ENCODE assay signal across 17 cellular contexts in the genomic region with DNA sequence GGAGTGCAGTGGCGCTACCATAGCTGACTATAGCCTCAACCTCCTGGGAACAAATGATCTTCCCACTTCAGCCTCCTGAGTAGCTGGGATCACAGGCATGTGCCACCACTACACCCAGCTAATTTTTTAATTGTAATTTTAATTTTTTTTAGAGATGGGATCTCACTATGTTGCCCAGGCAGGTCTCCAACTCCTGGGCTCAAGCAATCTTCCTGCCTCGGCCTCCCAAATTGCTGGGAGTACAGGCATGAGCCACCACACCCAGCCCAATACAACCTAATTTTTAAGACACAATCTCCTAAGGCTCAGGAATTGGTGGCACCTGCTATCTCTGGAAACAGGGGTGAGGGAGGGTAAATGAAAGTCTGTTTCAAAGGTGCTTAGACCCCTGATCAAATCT. TPM values are rescaled to one million over a fixed set of nuclear protein-coding genes. Genes with fewer than 3 reads are reported as not detected.
DNase-seq lines count a peak whose midpoint lies in the region; ATAC-seq, FAIRE-seq and TF ChIP-seq lines count a peak whose summit lies in the region.
"Had no signal": no experiment of that assay in that cellular context is flagged by ENCODE, and none has a peak within 500 bp of the region (broad histone marks: within the 10 kb centered on the region; RNA-seq: fewer than 3 reads in every experiment).

No MANE protein-coding gene starts in this region.

- FAIRE-seq in K562 (lab: Jason Lieb, UNC): no peak
- FAIRE-seq: kidney had no signal

- H2AFZ ChIP-seq in OCI-LY3 (ENCODE audit: low read depth, low read length) (no peak overlapping the region), K562 (ENCODE audit: low read depth, low read length) (no peak overlapping the region)

- H3K9ac ChIP-seq in OCI-LY3 (ENCODE audit: low read length) (no peak overlapping the region), K562 (ENCODE audit: insufficient read depth in 1 of 2, low read depth in 2 of 2, low read length in 2 of 2) (peak overlapping the region in 1 of 2 experiments; percentile 68; a peak in 2 of 4 replicates)

- peaks cover 61% of the 10 kb centered on the region for H3K36me3 ChIP-seq in OCI-LY3 (replicated peaks; ENCODE audit: low read depth, low read length)
- peaks cover 88% of the 10 kb centered on the region for H3K36me3 ChIP-seq in K562 (ENCODE audit: control insufficient read depth, insufficient read depth, low read length)

- ATAC-seq in activated T-cell treated with anti-CD3 and anti-CD28 coated beads, Interleukin-2, amount 50 U/mL, for 4 hours: no peak
- ATAC-seq in K562: no peak
- ATAC-seq: gastroesophageal sphincter had no signal

- H3K4me1 Mint-ChIP-seq in activated T-cell treated with anti-CD3 and anti-CD28 coated beads, Interleukin-2, amount 50 U/mL, for 4 hours (ENCODE audit: low read depth): peaks cover 83% of the 10 kb centered on the region

- H3K36me3 Mint-ChIP-seq in activated T-cell treated with anti-CD3 and anti-CD28 coated beads, Interleukin-2, amount 50 U/mL, for 4 hours (ENCODE audit: insufficient read depth): peaks cover 67% of the 10 kb centered on the region

- TF ChIP-seq RAD21 in K562 (CRISPR knock-in tag; conservative IDR thresholded peaks at IDR 0.05 in 1 of 2, IDR thresholded peaks at IDR 0.05 in 1 of 2): no peak

- no peak for TF ChIP-seq POLR2A in K562 (conservative IDR thresholded peaks at IDR 0.05)

- peaks cover 26% of the 10 kb centered on the region for H4K20me1 ChIP-seq in OCI-LY3 (ENCODE audit: insufficient read depth, low read length)
- H4K20me1 ChIP-seq in K562 (replicated peaks; ENCODE audit: control insufficient read depth, insufficient read depth, low read length): 0 out of 2 replicates have a peak, but pooled peaks cover 3% of the 10 kb centered on the region

- CTCF ChIA-PET in K562 (lab: Yijun Ruan, JAX; ENCODE audit: low intra/inter-chr PET ratio): no interaction called here

- TF ChIP-seq CTCF in OCI-LY3 (IDR thresholded peaks at IDR 0.05; ENCODE audit: low read depth, low read length) (no peak), K562 (IDR thresholded peaks at IDR 0.05 in 2 of 3, conservative IDR thresholded peaks at IDR 0.05 in 1 of 3; ENCODE audit: insufficient read depth in 2 of 3, low read depth in 1 of 3, low read length in 3 of 3) (no peak)

- H3K4me1 ChIP-seq in OCI-LY3 (ENCODE audit: low read length) (peaks cover 46% of the 10 kb centered on the region), K562 (replicated peaks in 1 of 2; ENCODE audit: control insufficient read depth in 2 of 2, insufficient read depth in 2 of 2, low read length in 2 of 2) (peaks cover 18 to 34% of the 10 kb centered on the region in 2 experiments)

- POLR2A ChIA-PET in K562 (lab: Yijun Ruan, JAX): interaction anchor here (0.6 kb wide), 1 partner anchor 173 kb away, joined by 3 read pairs; no protein-coding TSS in a partner anchor

- H3K27me3 ChIP-seq in OCI-LY3 (ENCODE audit: low read depth, low read length) (no peaks in the 10 kb centered on the region), K562 (ENCODE audit: control insufficient read depth in 2 of 2, insufficient read depth in 2 of 2, low read length in 2 of 2) (no peaks in the 10 kb centered on the region)
- H3K27me3 ChIP-seq: gastroesophageal sphincter, thyroid gland had no signal

- in situ Hi-C loops in K562 (cut with MboI): no loop called here

- H3K9me3 ChIP-seq in OCI-LY3 (ENCODE audit: insufficient read depth, low read length) (no peaks in the 10 kb centered on the region), K562 (replicated peaks; ENCODE audit: control insufficient read depth, insufficient read depth, low read depth, low read length) (no peaks in the 10 kb centered on the region)
- H3K9me3 ChIP-seq: gastroesophageal sphincter, thyroid gland had no signal

- H3K27ac ChIP-seq in OCI-LY3 (ENCODE audit: low read length) (no peak overlapping the region), K562 (ENCODE audit: extremely low read depth, low read depth, low read length) (no peak overlapping the region), skin epidermis (peak overlapping the region in 11 of 21 experiments; percentile 10 to 70 (median 56))
- H3K27ac ChIP-seq: gastroesophageal sphincter, thyroid gland had no signal

- no TSS peak for BruUV-seq in K562 (replicated peaks; lab: Mats Ljungman, UMichigan)

- no peaks in the 10 kb centered on the region for H3K27me3 Mint-ChIP-seq in activated T-cell treated with anti-CD3 and anti-CD28 coated beads, Interleukin-2, amount 50 U/mL, for 4 hours (ENCODE audit: low read depth)

- peaks cover 3% of the 10 kb centered on the region for H3K9me1 ChIP-seq in K562 (ENCODE audit: control insufficient read depth, insufficient read depth, low read length)

- H3K4me3 ChIP-seq in OCI-LY3 (ENCODE audit: low read length) (no peak overlapping the region), K562 (no peak overlapping the region), skin epidermis (no peak overlapping the region)
- H3K4me3 ChIP-seq: gastroesophageal sphincter, thyroid gland had no signal

- peaks cover 83% of the 10 kb centered on the region for H3K79me2 ChIP-seq in OCI-LY3 (ENCODE audit: low read length)
- peaks cover 58% of the 10 kb centered on the region for H3K79me2 ChIP-seq in K562 (ENCODE audit: control insufficient read depth, insufficient read depth, low read length)

- 78% methylated on average over 2 of the region's 2 CpGs for WGBS in K562 (ENCODE audit: insufficient coverage, low coverage, missing lambda C conversion rate)

- TF ChIP-seq EP300 in K562 (IDR thresholded peaks at IDR 0.05; ENCODE audit: low read length): no peak

- no peak for DNase-seq in activated T-cell treated with anti-CD3 and anti-CD28 coated beads, Interleukin-2, amount 50 U/mL, for 4 hours
- no peak for DNase-seq in activated T-cell treated with anti-CD3 and anti-CD28 coated beads, Interleukin-2, amount 50 U/mL, for 48 hours
- no peak for DNase-seq in K562 (ENCODE audit: extremely low read depth in 1 of 4, low spot score in 3 of 4)
- no peak for DNase-seq in inferior parietal cortex (ENCODE audit: extremely low spot score)
- DNase-seq in COLO829 (ENCODE audit: low spot score): no peak
- no peak for DNase-seq in RPMI8226
- DNase-seq: ACHN; activated CD4-positive, CD25-positive, alpha-beta regulatory T cell; activated effector memory CD4-positive, alpha-beta T cell treated with anti-CD3 and anti-CD28 coated beads, Interleukin-2, amount 50 U/mL, for 16 hours; DMS53; kidney; NCI-H2171; stimulated activated CD4-positive, alpha-beta T cell treated with anti-CD3 and anti-CD28 coated beads, Interleukin-15, amount 100 ng/mL, for 24 hours; thyroid gland had no signal

- no peaks in the 10 kb centered on the region for H3K9me3 Mint-ChIP-seq in activated T-cell treated with anti-CD3 and anti-CD28 coated beads, Interleukin-2, amount 50 U/mL, for 4 hours

- H3K4me3 Mint-ChIP-seq in activated T-cell treated with anti-CD3 and anti-CD28 coated beads, Interleukin-2, amount 50 U/mL, for 4 hours: peak overlapping the region; percentile 85

- intact Hi-C loops in K562 (cut with micrococcal nuclease): no loop called here

- 0 out of 2 replicates have a peak overlapping the region, but pooled peaks have one; percentile 67 for H3K4me2 ChIP-seq in OCI-LY3 (ENCODE audit: low read length)
- no peak overlapping the region for H3K4me2 ChIP-seq in K562 (ENCODE audit: insufficient read depth, low read length)

RNA-seq across cellular contexts. Expression of a gene that starts 5.8 kb away (rescaled TPM):
- 10 to 100 TPM; 13.9 to 15.5 (median 14.8) TPM for total RNA-seq in activated T-cell treated with anti-CD3 and anti-CD28 coated beads, Interleukin-2, amount 50 U/mL, for 4 hours
- 7.0 and 15.8 TPM in 2 replicates for total RNA-seq in K562 (2011; cell fraction: chromatin; rRNA removed; ENCODE audit: low replicate concordance)
- total RNA-seq in K562 (2011; cell fraction: nucleolus; rRNA removed): 5.2 and 5.5 TPM in 2 replicates
- total RNA-seq in K562 (2011; cell fraction: nucleoplasm; rRNA removed): 7.4 and 8.9 TPM in 2 replicates
- total RNA-seq in K562 (2014; rRNA removed) (8.3 and 9.3 TPM in 2 replicates), K562 (2014; rRNA removed; fragmentation: Illumina TruSeq; extraction: Trizol) (13.4 and 13.7 TPM in 2 replicates), K562 (2015; rRNA removed; fragmentation: Illumina TruSeq; extraction: Trizol) (15.8 and 16.7 TPM in 2 replicates), K562 (2021) (8.5 TPM in 2 replicates)
- polyA plus RNA-seq in K562 (2011; rRNA removed) (3.8 and 4.3 TPM in 2 replicates), K562 (2014; fragmentation: Illumina TruSeq; extraction: Trizol) (8.2 and 10.1 TPM in 2 replicates), K562 (2014; fragmentation: Nextera tagmentation; extraction: Ambion mirVana) (1 to 10 TPM; 2.0 to 2.5 TPM), K562 (2014; rRNA removed) (5.3 TPM in 2 replicates)
- polyA plus RNA-seq in K562 (2011; cell fraction: cytosol; rRNA removed): 2.6 and 3.1 TPM in 2 replicates
- 3.7 and 4.5 TPM in 2 replicates for polyA plus RNA-seq in K562 (2011; cell fraction: nucleus; rRNA removed)
- polyA plus RNA-seq in K562 (2012): 5.4 and 5.5 TPM in 2 replicates
- polyA minus RNA-seq in K562 (2011; rRNA and poly(A)+ RNA removed): 7.6 and 7.9 TPM in 2 replicates
- 4.4 and 5.5 TPM in 2 replicates for polyA minus RNA-seq in K562 (2011; cell fraction: cytosol; rRNA and poly(A)+ RNA removed)
- 4.2 and 7.4 TPM in 2 replicates for polyA minus RNA-seq in K562 (2011; cell fraction: nucleus; rRNA and poly(A)+ RNA removed)

RNA-seq across cellular contexts. Expression of a gene that starts 21.6 kb away (rescaled TPM):
- total RNA-seq in activated T-cell treated with anti-CD3 and anti-CD28 coated beads, Interleukin-2, amount 50 U/mL, for 4 hours: 10 to 100 TPM in 2 of 3 donors, 1 to 10 TPM in 1; 7.6 to 12.5 (median 12.4) TPM
- total RNA-seq in K562 (2011; cell fraction: chromatin; rRNA removed; ENCODE audit: low replicate concordance): 67.8 and 124 TPM in 2 replicates
- 63.3 and 63.4 TPM in 2 replicates for total RNA-seq in K562 (2011; cell fraction: nucleolus; rRNA removed)
- total RNA-seq in K562 (2011; cell fraction: nucleoplasm; rRNA removed): 56.3 and 70.8 TPM in 2 replicates
- 7.0 and 10.5 TPM in 2 replicates for total RNA-seq in K562 (2014; rRNA removed)
- 3.0 and 3.7 TPM in 2 replicates for total RNA-seq in K562 (2014; rRNA removed; fragmentation: Illumina TruSeq; extraction: Trizol)
- 4.6 and 5.3 TPM in 2 replicates for total RNA-seq in K562 (2015; rRNA removed; fragmentation: Illumina TruSeq; extraction: Trizol)
- total RNA-seq in K562 (2021): 11.0 and 12.3 TPM in 2 replicates
- 11.5 and 11.6 TPM in 2 replicates for polyA plus RNA-seq in K562 (2011; rRNA removed)
- polyA plus RNA-seq in K562 (2011; cell fraction: cytosol; rRNA removed): 5.4 and 9.1 TPM in 2 replicates
- 72.2 and 124 TPM in 2 replicates for polyA plus RNA-seq in K562 (2011; cell fraction: nucleus; rRNA removed)
- polyA plus RNA-seq in K562 (2012): 10.9 and 26.0 TPM in 2 replicates
- polyA plus RNA-seq in K562 (2014; fragmentation: Illumina TruSeq; extraction: Trizol): 8.4 and 9.0 TPM in 2 replicates
- polyA plus RNA-seq in K562 (2014; fragmentation: Nextera tagmentation; extraction: Ambion mirVana): under 1 TPM; 0.07 to 0.15 TPM
- 11.5 and 15.2 TPM in 2 replicates for polyA plus RNA-seq in K562 (2014; rRNA removed)
- polyA minus RNA-seq in K562 (2011; rRNA and poly(A)+ RNA removed): 3.5 and 4.8 TPM in 2 replicates
- 3.5 and 5.0 TPM in 2 replicates for polyA minus RNA-seq in K562 (2011; cell fraction: cytosol; rRNA and poly(A)+ RNA removed)
- polyA minus RNA-seq in K562 (2011; cell fraction: nucleus; rRNA and poly(A)+ RNA removed): 12.9 and 14.9 TPM in 2 replicates

RNA-seq across cellular contexts. Expression of a gene that starts 36.7 kb away (rescaled TPM):
- total RNA-seq in activated T-cell treated with anti-CD3 and anti-CD28 coated beads, Interleukin-2, amount 50 U/mL, for 4 hours: 10 to 100 TPM; 12.5 to 19.4 (median 15.6) TPM
- total RNA-seq in K562 (2011; cell fraction: chromatin; rRNA removed; ENCODE audit: low replicate concordance): 40.0 and 130 TPM in 2 replicates
- 68.9 and 90.7 TPM in 2 replicates for total RNA-seq in K562 (2011; cell fraction: nucleolus; rRNA removed)
- 59.2 and 61.0 TPM in 2 replicates for total RNA-seq in K562 (2011; cell fraction: nucleoplasm; rRNA removed)
- 20.8 and 23.9 TPM in 2 replicates for total RNA-seq in K562 (2014; rRNA removed)
- total RNA-seq in K562 (2014; rRNA removed; fragmentation: Illumina TruSeq; extraction: Trizol): 8.8 and 14.5 TPM in 2 replicates
- total RNA-seq in K562 (2015; rRNA removed; fragmentation: Illumina TruSeq; extraction: Trizol): 16.8 and 18.1 TPM in 2 replicates
- total RNA-seq in K562 (2021): 20.4 TPM in 2 replicates
- 14.8 and 18.3 TPM in 2 replicates for polyA plus RNA-seq in K562 (2011; rRNA removed)
- polyA plus RNA-seq in K562 (2011; cell fraction: cytosol; rRNA removed): 15.1 and 22.6 TPM in 2 replicates
- polyA plus RNA-seq in K562 (2011; cell fraction: nucleus; rRNA removed): 61.2 and 64.9 TPM in 2 replicates
- polyA plus RNA-seq in K562 (2012): 14.3 and 17.2 TPM in 2 replicates
- 20.5 TPM in 2 replicates for polyA plus RNA-seq in K562 (2014; fragmentation: Illumina TruSeq; extraction: Trizol)
- 1 to 10 TPM in 1 of 2 experiments, under 1 TPM in 1; 0.13 to 1.2 TPM for polyA plus RNA-seq in K562 (2014; fragmentation: Nextera tagmentation; extraction: Ambion mirVana)
- 19.3 and 21.8 TPM in 2 replicates for polyA plus RNA-seq in K562 (2014; rRNA removed)
- polyA minus RNA-seq in K562 (2011; rRNA and poly(A)+ RNA removed): 25.8 and 28.5 TPM in 2 replicates
- polyA minus RNA-seq in K562 (2011; cell fraction: cytosol; rRNA and poly(A)+ RNA removed): 8.1 and 12.0 TPM in 2 replicates
- polyA minus RNA-seq in K562 (2011; cell fraction: nucleus; rRNA and poly(A)+ RNA removed): 43.4 and 53.0 TPM in 2 replicates

RNA-seq across cellular contexts. Expression of a gene that starts 36.8 kb away (rescaled TPM):
- under 1 TPM; 0.13 to 0.46 (median 0.27) TPM for total RNA-seq in activated T-cell treated with anti-CD3 and anti-CD28 coated beads, Interleukin-2, amount 50 U/mL, for 4 hours
- 0.19 TPM in 1 of 2 replicates, not detected in the other for total RNA-seq in K562 (2011; cell fraction: chromatin; rRNA removed; ENCODE audit: low replicate concordance)
- not detected in 2 replicates for total RNA-seq in K562 (2011; cell fraction: nucleolus; rRNA removed)
- 0.15 TPM in 1 of 2 replicates, not detected in the other for total RNA-seq in K562 (2011; cell fraction: nucleoplasm; rRNA removed)
- total RNA-seq in K562 (2014; rRNA removed) (0.33 TPM in 1 of 2 replicates, not detected in the other), K562 (2014; rRNA removed; fragmentation: Illumina TruSeq; extraction: Trizol) (0.64 and 0.98 TPM in 2 replicates), K562 (2015; rRNA removed; fragmentation: Illumina TruSeq; extraction: Trizol) (0.68 and 0.76 TPM in 2 replicates), K562 (2021) (0.47 and 0.87 TPM in 2 replicates)
- polyA plus RNA-seq in K562 (2011; rRNA removed) (0.36 and 1.1 TPM in 2 replicates), K562 (2014; fragmentation: Illumina TruSeq; extraction: Trizol) (0.35 and 0.49 TPM in 2 replicates), K562 (2014; fragmentation: Nextera tagmentation; extraction: Ambion mirVana) (under 1 TPM; 0.13 to 0.14 TPM), K562 (2014; rRNA removed) (0.03 and 1.5 TPM in 2 replicates)
- polyA plus RNA-seq in K562 (2011; cell fraction: cytosol; rRNA removed): 0.09 and 0.29 TPM in 2 replicates
- 0.10 and 0.37 TPM in 2 replicates for polyA plus RNA-seq in K562 (2011; cell fraction: nucleus; rRNA removed)
- polyA plus RNA-seq in K562 (2012): 0.72 and 2.6 TPM in 2 replicates
- 0.42 and 1.3 TPM in 2 replicates for polyA minus RNA-seq in K562 (2011; rRNA and poly(A)+ RNA removed)
- not detected in 2 replicates for polyA minus RNA-seq in K562 (2011; cell fraction: cytosol; rRNA and poly(A)+ RNA removed)
- polyA minus RNA-seq in K562 (2011; cell fraction: nucleus; rRNA and poly(A)+ RNA removed): 0.27 TPM in 1 of 2 replicates, not detected in the other

Comparison
In these comparisons a context has a peak if more than half of its experiments do, and no peak if none do; other contexts are left out.
1. H3K27ac ChIP-seq: peak in skin epidermis (11 of 21); none in OCI-LY3 (single experiment) and K562 (single experiment).